Comparison of ENCODE assay signal across 26 cellular contexts in the genomic region with DNA sequence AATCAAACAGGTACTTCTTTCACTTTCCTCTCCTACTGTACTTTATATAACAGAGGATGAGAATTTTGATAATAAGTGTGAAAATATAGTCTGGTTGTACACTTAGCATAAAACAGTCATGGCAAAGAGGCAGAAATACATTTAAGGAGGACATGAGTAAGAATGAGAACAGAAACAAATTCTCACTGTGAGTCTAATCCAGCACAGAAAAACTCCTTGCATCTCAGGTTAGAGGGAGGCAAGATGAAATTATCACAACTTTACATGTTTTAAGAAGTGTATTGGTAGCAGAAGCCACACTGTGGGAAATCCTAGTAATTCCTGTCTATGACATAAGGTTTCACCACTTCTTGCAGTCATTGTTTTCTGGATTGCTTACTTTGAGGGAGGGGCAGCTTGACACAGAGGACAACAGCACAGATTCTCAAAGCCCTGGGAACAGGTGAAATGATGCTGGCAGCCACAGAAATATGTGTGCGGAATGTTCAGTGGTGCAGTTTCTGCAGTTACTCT.
"Had no signal": no experiment of that assay in that cellular context is flagged by ENCODE, and none has a peak within 500 bp of the region (broad histone marks: within the 10 kb centered on the region; RNA-seq: fewer than 3 reads in every experiment).

No MANE protein-coding gene starts in this region.

- H3K27ac ChIP-seq: coronary artery, esophagus muscularis mucosa, heart right ventricle, left lung, parathyroid adenoma, right lobe of liver, stomach, thoracic aorta, tibial nerve, upper lobe of left lung had no signal

- H3K27me3 ChIP-seq: esophagus muscularis mucosa, heart right ventricle, left lung, right lobe of liver, stomach, tibial nerve, upper lobe of left lung had no signal

- H3K27me3 Mint-ChIP-seq: naive thymus-derived CD4-positive, alpha-beta T cell; progenitor cell of endocrine pancreas had no signal

- H2AFZ ChIP-seq: parathyroid adenoma had no signal

- H3K4me3 Mint-ChIP-seq: mesothelial cell of epicardium; naive thymus-derived CD4-positive, alpha-beta T cell; nephron had no signal

- H3K4me3 ChIP-seq: coronary artery, esophagus muscularis mucosa, heart right ventricle, left lung, right lobe of liver, stomach, thoracic aorta, tibial nerve, upper lobe of left lung had no signal

- H3K4me1 ChIP-seq: esophagus muscularis mucosa, heart right ventricle, left lung, parathyroid adenoma, right lobe of liver, stomach, tibial nerve, upper lobe of left lung had no signal

- H3K27ac Mint-ChIP-seq: mesothelial cell of epicardium; naive thymus-derived CD4-positive, alpha-beta T cell; nephron; progenitor cell of endocrine pancreas had no signal

- H3K9me3 ChIP-seq: esophagus muscularis mucosa, heart right ventricle, left lung, right lobe of liver, stomach, thoracic aorta, tibial nerve, upper lobe of left lung had no signal

- ATAC-seq: heart right ventricle; left cardiac atrium; left lung; naive thymus-derived CD4-positive, alpha-beta T cell; right lobe of liver had no signal

- H3K36me3 Mint-ChIP-seq: mesothelial cell of epicardium; naive thymus-derived CD4-positive, alpha-beta T cell had no signal

- DNase-seq: dermis blood vessel endothelial cell; effector memory CD4-positive, alpha-beta T cell; foreskin melanocyte; glutamatergic neuron; heart right ventricle; hippocampal formation; left cardiac atrium; left lung; mesenchymal stem cell; naive thymus-derived CD4-positive, alpha-beta T cell; right lobe of liver; small intestine; stimulated activated CD4-positive, alpha-beta T cell treated with anti-CD3 and anti-CD28 coated beads, Interleukin-15, amount 100 ng/mL, for 24 hours; stimulated activated CD4-positive, alpha-beta T cell treated with anti-CD3 and anti-CD28 coated beads, Interleukin-2, amount 100 ng/mL, for 48 hours; stimulated activated CD8-positive, alpha-beta memory T cell treated with anti-CD3 and anti-CD28 coated beads, Interleukin-4, amount 100 ng/mL, for 48 hours; stimulated activated naive CD4-positive, alpha-beta T cell treated with Interleukin-2 at 50 U/mL for 16 hours; stomach; upper lobe of left lung had no signal

- H3K4me1 Mint-ChIP-seq: mesothelial cell of epicardium; naive thymus-derived CD4-positive, alpha-beta T cell; nephron had no signal

- H3K9me3 Mint-ChIP-seq: mesothelial cell of epicardium, nephron had no signal

- H3K36me3 ChIP-seq: esophagus muscularis mucosa, heart right ventricle, left lung, right lobe of liver, stomach, thoracic aorta, tibial nerve, upper lobe of left lung had no signal

- H3K9ac ChIP-seq: parathyroid adenoma had no signal

- H3K79me2 ChIP-seq: parathyroid adenoma had no signal
